Comparison of ENCODE assay signal across 20 cellular contexts in the genomic region with DNA sequence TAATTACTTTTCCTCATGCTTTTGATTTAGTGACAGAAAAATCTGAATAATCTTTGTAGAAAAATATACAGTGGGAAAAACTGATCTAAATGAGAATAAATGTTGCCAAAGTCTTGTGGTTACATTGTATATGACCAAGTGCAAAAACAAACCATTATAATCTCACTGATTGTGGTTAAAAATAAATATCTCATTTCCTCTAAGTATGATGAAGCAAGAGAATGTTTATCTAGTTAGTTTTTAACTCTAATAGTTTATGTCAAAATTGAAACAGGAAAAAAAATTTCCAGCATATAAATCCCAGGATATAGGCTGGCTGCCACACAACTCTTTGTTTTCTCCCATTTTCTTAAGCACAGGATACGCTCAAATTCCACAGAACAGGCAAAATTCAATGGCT.
DNase-seq lines count a peak whose midpoint lies in the region; TF ChIP-seq lines count a peak whose summit lies in the region.
"Had no signal": no experiment of that assay in that cellular context is flagged by ENCODE, and none has a peak within 500 bp of the region (broad histone marks: within the 10 kb centered on the region; RNA-seq: fewer than 3 reads in every experiment).

No MANE protein-coding gene starts in this region.

- POLR2A ChIA-PET in MCF 10A (lab: Yijun Ruan, JAX) = no interaction called here

- BruUV-seq in mammary epithelial cell (replicated peaks; lab: Mats Ljungman, UMichigan) (no TSS peak), MCF 10A (replicated peaks; lab: Mats Ljungman, UMichigan) (no TSS peak)

- H3K36me3 Mint-ChIP-seq in MCF 10A (ENCODE audit: insufficient read depth, unreplicated experiment) = no peaks in the 10 kb centered on the region
- H3K36me3 Mint-ChIP-seq in T-helper 2 cell treated with Interferon-gamma antibody and Interleukin-4, amounts not matched to agents 5 μg/mL and 100 μg/mL, for 36 hours (ENCODE audit: low read depth) = no peaks in the 10 kb centered on the region
- H3K36me3 Mint-ChIP-seq: IgD-negative memory B cell had no signal

- H3K27me3 Mint-ChIP-seq in MCF 10A (ENCODE audit: insufficient read depth, unreplicated experiment) = peaks cover 12% of the 10 kb centered on the region
- no peaks in the 10 kb centered on the region for H3K27me3 Mint-ChIP-seq in T-helper 2 cell treated with Interferon-gamma antibody and Interleukin-4, amounts not matched to agents 5 μg/mL and 100 μg/mL, for 36 hours (ENCODE audit: low read depth)
- H3K27me3 Mint-ChIP-seq: IgD-negative memory B cell had no signal

- in situ Hi-C loops in mammary epithelial cell (cut with MboI; ENCODE audit: low sequenced_read_pairs in 2 of 2) = no loop called here

- no peak overlapping the region for H3K4me3 ChIP-seq in mammary epithelial cell (replicated peaks in 1 of 3; ENCODE audit: insufficient read depth in 1 of 3, low read depth in 2 of 3, low read length in 3 of 3)
- H3K4me3 ChIP-seq in cardiac fibroblast (replicated peaks in 1 of 2; ENCODE audit: low read depth in 2 of 2, low read length in 2 of 2) = no peak overlapping the region
- H3K4me3 ChIP-seq: BLaER1 treated with 17β-estradiol and CSF1 and Interleukin-3, amounts not matched to agents 10 nM and 100 nM had no signal

- no peak overlapping the region for H3K27ac ChIP-seq in mammary epithelial cell (ENCODE audit: insufficient read depth, low read depth, low read length)
- H3K27ac ChIP-seq: 22Rv1; BLaER1 treated with 17β-estradiol and CSF1 and Interleukin-3, amounts not matched to agents 10 nM and 100 nM had no signal

- H2AFZ ChIP-seq in mammary epithelial cell (ENCODE audit: low read depth, low read length) = no peak overlapping the region

- H3K9ac ChIP-seq in mammary epithelial cell (ENCODE audit: insufficient read depth, low read length) = no peak overlapping the region
- H3K9ac ChIP-seq: BLaER1 treated with 17β-estradiol and CSF1 and Interleukin-3, amounts not matched to agents 10 nM and 100 nM had no signal

- H4K20me1 ChIP-seq in mammary epithelial cell (ENCODE audit: insufficient read depth, low read length) = no peaks in the 10 kb centered on the region
- H4K20me1 ChIP-seq: BLaER1 treated with 17β-estradiol and CSF1 and Interleukin-3, amounts not matched to agents 10 nM and 100 nM had no signal

- no peak overlapping the region for H3K27ac Mint-ChIP-seq in MCF 10A (ENCODE audit: low read depth, unreplicated experiment)
- H3K27ac Mint-ChIP-seq in T-helper 2 cell treated with Interferon-gamma antibody and Interleukin-4, amounts not matched to agents 5 μg/mL and 100 μg/mL, for 36 hours = no peak overlapping the region
- H3K27ac Mint-ChIP-seq: IgD-negative memory B cell had no signal

- no peaks in the 10 kb centered on the region for H3K36me3 ChIP-seq in mammary epithelial cell (ENCODE audit: insufficient read depth, low read length)
- H3K36me3 ChIP-seq: BLaER1 treated with 17β-estradiol and CSF1 and Interleukin-3, amounts not matched to agents 10 nM and 100 nM had no signal

- no peak overlapping the region for H3K4me3 Mint-ChIP-seq in MCF 10A (ENCODE audit: unreplicated experiment)
- no peak overlapping the region for H3K4me3 Mint-ChIP-seq in T-helper 2 cell treated with Interferon-gamma antibody and Interleukin-4, amounts not matched to agents 5 μg/mL and 100 μg/mL, for 36 hours
- H3K4me3 Mint-ChIP-seq: IgD-negative memory B cell had no signal

- no peaks in the 10 kb centered on the region for H3K4me1 ChIP-seq in mammary epithelial cell (ENCODE audit: insufficient read depth, low read length)

- H3K79me2 ChIP-seq in mammary epithelial cell (ENCODE audit: insufficient read depth, low read length) = no peaks in the 10 kb centered on the region

- H3K4me1 Mint-ChIP-seq in MCF 10A (ENCODE audit: insufficient read depth, unreplicated experiment) = peaks cover 4% of the 10 kb centered on the region
- no peaks in the 10 kb centered on the region for H3K4me1 Mint-ChIP-seq in T-helper 2 cell treated with Interferon-gamma antibody and Interleukin-4, amounts not matched to agents 5 μg/mL and 100 μg/mL, for 36 hours (ENCODE audit: low read depth)
- H3K4me1 Mint-ChIP-seq: IgD-negative memory B cell had no signal

- no peaks in the 10 kb centered on the region for H3K9me3 Mint-ChIP-seq in MCF 10A (ENCODE audit: unreplicated experiment)
- peaks cover 6% of the 10 kb centered on the region for H3K9me3 Mint-ChIP-seq in T-helper 2 cell treated with Interferon-gamma antibody and Interleukin-4, amounts not matched to agents 5 μg/mL and 100 μg/mL, for 36 hours

- no peak overlapping the region for H3K4me2 ChIP-seq in mammary epithelial cell (ENCODE audit: insufficient read depth, low read depth, low read length)

- dilution Hi-C loops in mammary epithelial cell (cut with HindIII; ENCODE audit: low sequenced_read_pairs) = no loop called here

- 85% methylated on average over 1 of the region's 1 CpG for WGBS in mammary epithelial cell (ENCODE audit: low coverage, missing lambda C conversion rate)

- intact Hi-C loops in mammary epithelial cell (cut with micrococcal nuclease) (no loop called here), MCF 10A (cut with micrococcal nuclease) (no loop called here)

- no peaks in the 10 kb centered on the region for H3K9me3 ChIP-seq in mammary epithelial cell (replicated peaks; ENCODE audit: insufficient read depth, low read length)

- TF ChIP-seq CTCF in mammary epithelial cell (conservative IDR thresholded peaks at IDR 0.05 in 1 of 2, IDR thresholded peaks at IDR 0.05 in 1 of 2; ENCODE audit: extremely low read depth in 1 of 2, insufficient read depth in 1 of 2, low read depth in 1 of 2, low read length in 2 of 2) = no peak
- TF ChIP-seq CTCF in MCF 10A (IDR thresholded peaks at IDR 0.05; ENCODE audit: unreplicated experiment) = no peak
- no peak for TF ChIP-seq CTCF in cardiac fibroblast (IDR thresholded peaks at IDR 0.05; ENCODE audit: low read depth, low read length)

- CTCF ChIA-PET in mammary epithelial cell (lab: Charles Lee; ENCODE audit: low non-redundant PET) (no interaction called here), MCF 10A (lab: Yijun Ruan, JAX) (no interaction called here)

- DNase-seq in mammary epithelial cell = peak; percentile 7
- DNase-seq in MCF 10A (ENCODE audit: unreplicated experiment) = no peak
- DNase-seq in cardiac fibroblast (ENCODE audit: low read depth in 2 of 2) = peak; percentile 17 to 38
- peak; percentile 1 for DNase-seq in glomerular visceral epithelial cell (ENCODE audit: extremely low spot score)
- no peak for DNase-seq in NCI-H1436 (lab: John Stamatoyannopoulos, UW)
- DNase-seq in NCI-H345 (lab: John Stamatoyannopoulos, UW) = no peak
- no peak for DNase-seq in T-helper 2 cell treated with Interferon-gamma antibody and Interleukin-4, amounts not matched to agents 5 μg/mL and 100 μg/mL, for 36 hours (ENCODE audit: low spot score)
- no peak for DNase-seq in SIG-M5 (lab: John Stamatoyannopoulos, UW)
- DNase-seq: DND-41; H7; Kasumi-1; MV-4-11; NCI-H1417; NCI-H1930; NCI-H446 treated with DMSO at 0.1 percent for 48 hours; NK-92 treated with Interleukin-12 subunit alpha and Interleukin-12 subunit beta, amount 100 ng/mL, for 24 hours; OCI-M1 had no signal

- no peaks in the 10 kb centered on the region for H3K27me3 ChIP-seq in mammary epithelial cell (ENCODE audit: insufficient read depth, low read length)
- H3K27me3 ChIP-seq: BLaER1 treated with 17β-estradiol and CSF1 and Interleukin-3, amounts not matched to agents 10 nM and 100 nM had no signal

Comparison
In these comparisons a context has a peak if more than half of its experiments do, and no peak if none do; other contexts are left out.
1. DNase-seq: peak in mammary epithelial cell (single experiment), cardiac fibroblast (2 of 2) and glomerular visceral epithelial cell (single experiment); none in MCF 10A (single experiment), NCI-H1436 (single experiment), NCI-H345 (single experiment), T-helper 2 cell treated with Interferon-gamma antibody and Interleukin-4, amounts not matched to agents 5 μg/mL and 100 μg/mL, for 36 hours (single experiment) and SIG-M5 (single experiment).